In genomic region chr21:33360871-33361602, GRCh38 we compare ENCODE assay signal across 8 cellular contexts.
DNase-seq lines count a peak whose midpoint lies in the region; ATAC-seq lines count a peak whose summit lies in the region.

No MANE protein-coding gene starts in this region.

- peaks cover 15% of the 10 kb centered on the region for H3K4me1 Mint-ChIP-seq in central memory CD8-positive, alpha-beta T cell

- in situ Hi-C loops in ACHN (cut with HindIII; ENCODE audit: low pct_ligation_motif_present, low pct_unique_long_range_greater_than_20kb, low sequenced_read_pairs) = no loop called here

- H3K9me3 Mint-ChIP-seq in central memory CD8-positive, alpha-beta T cell = no peaks in the 10 kb centered on the region

- DNase-seq in ACHN = peak; percentile 65
- peak; percentile 88 for DNase-seq in NCI-H345 (lab: John Stamatoyannopoulos, UW)
- DNase-seq in activated CD4-positive, CD25-positive, alpha-beta regulatory T cell treated with anti-CD3 and anti-CD28 coated beads, Interleukin-2, amount 50 U/mL, for 72 hours = peak; percentile 90
- DNase-seq in central memory CD8-positive, alpha-beta T cell (ENCODE audit: low spot score in 2 of 2) = peak; percentile 71 to 88
- peak; percentile 76 for DNase-seq in kidney tubule cell (ENCODE audit: low spot score)
- peak; percentile 93 to 94 for DNase-seq in stimulated activated CD4-positive, alpha-beta T cell treated with anti-CD3 and anti-CD28 coated beads, Interleukin-2, amount 100 ng/mL, for 24 hours

- H3K27me3 Mint-ChIP-seq in central memory CD8-positive, alpha-beta T cell = no peaks in the 10 kb centered on the region

- ATAC-seq in GM18867 (IDR thresholded peaks at IDR 0.05; ENCODE audit: unreplicated experiment) (peak; percentile 74), HG03175 (IDR thresholded peaks at IDR 0.05; ENCODE audit: unreplicated experiment) (peak; percentile 72)
- peak; percentile 64 for ATAC-seq in central memory CD8-positive, alpha-beta T cell (replicated peaks; ENCODE audit: extremely low read depth, poor library complexity, severe bottlenecking)

- peak overlapping the region; percentile 85 for H3K27ac Mint-ChIP-seq in central memory CD8-positive, alpha-beta T cell (ENCODE audit: low read depth)

- H3K4me3 Mint-ChIP-seq in central memory CD8-positive, alpha-beta T cell = peak overlapping the region; percentile 74

- H3K36me3 Mint-ChIP-seq in central memory CD8-positive, alpha-beta T cell (ENCODE audit: insufficient read depth) = peaks cover 24% of the 10 kb centered on the region

Comparison
In these comparisons a context has a peak if more than half of its experiments do, and no peak if none do; other contexts are left out.
1. Peak in every context shown above with its lines: DNase-seq and ATAC-seq.